Comparison of ENCODE assay signal across 8 cellular contexts in genomic region chr4:143512978-143513313, GRCh38. TPM values are rescaled to one million over a fixed set of nuclear protein-coding genes. Genes with fewer than 3 reads are reported as not detected.
A peak's percentile ranks its signal among the peaks of the same experiment; 100 is the strongest.
DNase-seq lines count a peak whose midpoint lies in the region; ATAC-seq and TF ChIP-seq lines count a peak whose summit lies in the region.

No MANE protein-coding gene starts in this region.

- H3K9ac ChIP-seq in PC-3 (ENCODE audit: low read length) (peak overlapping the region; percentile 88), neural cell (ENCODE audit: low read length) (peak overlapping the region; percentile 97)

- DNase-seq in HFF-Myc (ENCODE audit: extremely low read depth, low read depth) (no peak), PC-3 (no peak), NCI-H748 (lab: John Stamatoyannopoulos, UW; ENCODE audit: unreplicated experiment) (no peak), SIG-M5 (lab: John Stamatoyannopoulos, UW) (no peak), cerebellar cortex (ENCODE audit: low spot score) (no peak)
- DNase-seq in effector CD8-positive, alpha-beta T cell (lab: John Stamatoyannopoulos, UW), result peak; percentile 83

- no peaks in the 10 kb centered on the region for H3K9me2 ChIP-seq in PC-3 (replicated peaks; ENCODE audit: low read length)
- H3K9me2 ChIP-seq in neural cell (ENCODE audit: insufficient read depth, low read length), result no peaks in the 10 kb centered on the region

- no peaks in the 10 kb centered on the region for H3F3A ChIP-seq in PC-3 (ENCODE audit: low read length, unreplicated experiment)
- no peaks in the 10 kb centered on the region for H3F3A ChIP-seq in neural cell (ENCODE audit: insufficient read depth, low read length, poor library complexity, severe bottlenecking)

- TF ChIP-seq CTCF in GM12875 (IDR thresholded peaks at IDR 0.05; ENCODE audit: borderline replicate concordance, insufficient read depth, low read depth, low read length) (no peak), HFF-Myc (IDR thresholded peaks at IDR 0.05; ENCODE audit: low read depth, low read length, missing control alignments) (no peak), PC-3 (conservative IDR thresholded peaks at IDR 0.05; ENCODE audit: low read depth, low read length) (no peak), neural cell (IDR thresholded peaks at IDR 0.05; ENCODE audit: poor library complexity, severe bottlenecking) (peak; percentile 30)

- H3K79me2 ChIP-seq in PC-3 (ENCODE audit: low read length), result peaks cover 45% of the 10 kb centered on the region
- peaks cover 38% of the 10 kb centered on the region for H3K79me2 ChIP-seq in neural cell (replicated peaks; ENCODE audit: insufficient read depth, low read length)

- no TSS peak for BruUV-seq in PC-3 (replicated peaks; lab: Mats Ljungman, UMichigan)

- H3K27me3 ChIP-seq in PC-3 (ENCODE audit: low read length) (peaks cover 12% of the 10 kb centered on the region; the same call in 1 of the 2 replicates), neural cell (ENCODE audit: insufficient read depth, low read depth, low read length) (no peaks in the 10 kb centered on the region)

- TF ChIP-seq RAD21 in neural cell (conservative IDR thresholded peaks at IDR 0.05), result peak; percentile 38

- peaks cover 16% of the 10 kb centered on the region; the same call in 1 of the 2 replicates for H3K4me1 ChIP-seq in PC-3 (ENCODE audit: insufficient read depth, low read length)

- peak overlapping the region; percentile 99 for H3K4me3 ChIP-seq in GM12875 (ENCODE audit: low read depth, low read length)
- peak overlapping the region; percentile 78 for H3K4me3 ChIP-seq in HFF-Myc (replicated peaks; ENCODE audit: low read depth, low read length)
- H3K4me3 ChIP-seq in PC-3 (ENCODE audit: low read length), result peak overlapping the region; percentile 93
- H3K4me3 ChIP-seq in neural cell (ENCODE audit: low read length), result peak overlapping the region; percentile 90

- peaks cover 40% of the 10 kb centered on the region for H4K20me1 ChIP-seq in PC-3 (ENCODE audit: low read length)
- peaks cover 12% of the 10 kb centered on the region for H4K20me1 ChIP-seq in neural cell (ENCODE audit: insufficient read depth)

- intact Hi-C loops in PC-3 (cut with micrococcal nuclease), result no loop called here

- H3K27ac ChIP-seq in PC-3 (ENCODE audit: low read length), result no peak overlapping the region
- peak overlapping the region; percentile 97 for H3K27ac ChIP-seq in neural cell (ENCODE audit: low read length)

- peak overlapping the region; percentile 87 for H3K4me2 ChIP-seq in PC-3 (ENCODE audit: low read length)
- H3K4me2 ChIP-seq in neural cell (ENCODE audit: low read length), result peak overlapping the region; percentile 50

- POLR2A ChIA-PET in PC-3 (lab: Charles Lee; ENCODE audit: unreplicated experiment), result interaction anchor here (0.6 kb wide), 1 partner anchor 55 kb away, joined by 23 read pairs; no protein-coding TSS in a partner anchor

- H2AFZ ChIP-seq in PC-3 (ENCODE audit: low read length), result peak overlapping the region; percentile 93
- peak overlapping the region; percentile 2 for H2AFZ ChIP-seq in neural cell (ENCODE audit: low read depth, low read length)

- no peak for TF ChIP-seq EP300 in neural cell (conservative IDR thresholded peaks at IDR 0.05; ENCODE audit: poor library complexity, severe bottlenecking)

- no peaks in the 10 kb centered on the region for H3K9me3 ChIP-seq in PC-3 (ENCODE audit: low read length)
- H3K9me3 ChIP-seq in neural cell (ENCODE audit: low read length), result no peaks in the 10 kb centered on the region

- peaks cover 8% of the 10 kb centered on the region; the same call in 1 of the 2 replicates for H3K36me3 ChIP-seq in PC-3 (ENCODE audit: low read depth, low read length)
- peaks cover 5% of the 10 kb centered on the region for H3K36me3 ChIP-seq in neural cell (ENCODE audit: insufficient read depth, low read length)

- ATAC-seq in PC-3, result peak; percentile 9; the same call in 1 of the 2 replicates

- CTCF ChIA-PET in PC-3 (lab: Charles Lee), result no interaction called here

TF ChIP-seq in neural cell, 6 proteins besides CTCF, POLR2A, EP300 and RAD21:
- TF ChIP-seq MXI1 (conservative IDR thresholded peaks at IDR 0.05; ENCODE audit: poor library complexity, severe bottlenecking) (peak; percentile 59), REST (IDR thresholded peaks at IDR 0.05; ENCODE audit: borderline replicate concordance) (no peak), EZH2 (IDR thresholded peaks at IDR 0.05; ENCODE audit: borderline replicate concordance, insufficient read depth, low read length, poor library complexity, severe bottlenecking) (no peak), TAF1 (IDR thresholded peaks at IDR 0.05; ENCODE audit: low read depth) (no peak), SMC3 (conservative IDR thresholded peaks at IDR 0.05; ENCODE audit: poor library complexity) (peak; percentile 45), POLR2AphosphoS5 (IDR thresholded peaks at IDR 0.05) (no peak)

RNA-seq across cellular contexts. Expression of gene SMARCA5, which starts 0.6 kb away (rescaled TPM):
- 29.3 and 31.6 TPM in 2 replicates for total RNA-seq in PC-3 (2014; rRNA removed)
- polyA plus RNA-seq in neural cell, result 49.2 and 52.7 TPM in 2 replicates
- polyA minus RNA-seq in neural cell, result 104 and 127 TPM in 2 replicates
